ENCODE assay signal across 2 cellular contexts in the genomic region with DNA sequence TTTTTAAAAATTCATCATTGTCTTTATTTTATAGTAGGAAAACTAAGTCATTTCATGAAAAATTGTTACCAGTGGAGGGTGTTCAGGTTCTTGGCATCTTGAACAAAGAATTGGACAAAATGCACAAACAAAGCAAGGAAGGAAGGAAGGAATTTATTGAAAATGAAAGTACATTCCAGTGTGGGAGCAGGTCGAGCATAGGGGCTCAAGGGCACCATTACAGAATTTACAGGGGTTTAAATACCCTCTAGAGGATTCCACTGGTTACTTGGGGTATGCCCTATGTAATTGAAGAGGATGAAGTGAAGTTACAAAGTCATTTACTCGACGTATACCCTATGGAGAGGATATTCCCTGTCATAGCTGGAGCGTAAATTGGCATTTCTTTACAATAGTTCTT.
TF ChIP-seq lines count a peak whose summit lies in the region.

No MANE protein-coding gene starts in this region.

TF ChIP-seq in SK-N-SH, 30 proteins besides CTCF, POLR2A, EP300 and RAD21:
- TF ChIP-seq, protein P1, sequence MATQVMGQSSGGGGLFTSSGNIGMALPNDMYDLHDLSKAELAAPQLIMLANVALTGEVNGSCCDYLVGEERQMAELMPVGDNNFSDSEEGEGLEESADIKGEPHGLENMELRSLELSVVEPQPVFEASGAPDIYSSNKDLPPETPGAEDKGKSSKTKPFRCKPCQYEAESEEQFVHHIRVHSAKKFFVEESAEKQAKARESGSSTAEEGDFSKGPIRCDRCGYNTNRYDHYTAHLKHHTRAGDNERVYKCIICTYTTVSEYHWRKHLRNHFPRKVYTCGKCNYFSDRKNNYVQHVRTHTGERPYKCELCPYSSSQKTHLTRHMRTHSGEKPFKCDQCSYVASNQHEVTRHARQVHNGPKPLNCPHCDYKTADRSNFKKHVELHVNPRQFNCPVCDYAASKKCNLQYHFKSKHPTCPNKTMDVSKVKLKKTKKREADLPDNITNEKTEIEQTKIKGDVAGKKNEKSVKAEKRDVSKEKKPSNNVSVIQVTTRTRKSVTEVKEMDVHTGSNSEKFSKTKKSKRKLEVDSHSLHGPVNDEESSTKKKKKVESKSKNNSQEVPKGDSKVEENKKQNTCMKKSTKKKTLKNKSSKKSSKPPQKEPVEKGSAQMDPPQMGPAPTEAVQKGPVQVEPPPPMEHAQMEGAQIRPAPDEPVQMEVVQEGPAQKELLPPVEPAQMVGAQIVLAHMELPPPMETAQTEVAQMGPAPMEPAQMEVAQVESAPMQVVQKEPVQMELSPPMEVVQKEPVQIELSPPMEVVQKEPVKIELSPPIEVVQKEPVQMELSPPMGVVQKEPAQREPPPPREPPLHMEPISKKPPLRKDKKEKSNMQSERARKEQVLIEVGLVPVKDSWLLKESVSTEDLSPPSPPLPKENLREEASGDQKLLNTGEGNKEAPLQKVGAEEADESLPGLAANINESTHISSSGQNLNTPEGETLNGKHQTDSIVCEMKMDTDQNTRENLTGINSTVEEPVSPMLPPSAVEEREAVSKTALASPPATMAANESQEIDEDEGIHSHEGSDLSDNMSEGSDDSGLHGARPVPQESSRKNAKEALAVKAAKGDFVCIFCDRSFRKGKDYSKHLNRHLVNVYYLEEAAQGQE (IDR thresholded peaks at IDR 0.05; ENCODE audit: low read depth, low read length): no peak
- TF ChIP-seq EZH2phosphoT487 (IDR thresholded peaks at IDR 0.05; ENCODE audit: borderline replicate concordance, low read depth) (no peak), NRF1 (IDR thresholded peaks at IDR 0.05; ENCODE audit: low read depth, low read length) (no peak), GATA2 (CRISPR knock-in tag; IDR thresholded peaks at IDR 0.05) (no peak), FOXJ3 (CRISPR knock-in tag; IDR thresholded peaks at IDR 0.05) (no peak), MXI1 (IDR thresholded peaks at IDR 0.05; ENCODE audit: low read depth, low read length) (no peak)
- TF ChIP-seq, protein P2, sequence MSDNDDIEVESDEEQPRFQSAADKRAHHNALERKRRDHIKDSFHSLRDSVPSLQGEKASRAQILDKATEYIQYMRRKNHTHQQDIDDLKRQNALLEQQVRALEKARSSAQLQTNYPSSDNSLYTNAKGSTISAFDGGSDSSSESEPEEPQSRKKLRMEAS (IDR thresholded peaks at IDR 0.05; ENCODE audit: low read depth): no peak
- TF ChIP-seq, protein P3, sequence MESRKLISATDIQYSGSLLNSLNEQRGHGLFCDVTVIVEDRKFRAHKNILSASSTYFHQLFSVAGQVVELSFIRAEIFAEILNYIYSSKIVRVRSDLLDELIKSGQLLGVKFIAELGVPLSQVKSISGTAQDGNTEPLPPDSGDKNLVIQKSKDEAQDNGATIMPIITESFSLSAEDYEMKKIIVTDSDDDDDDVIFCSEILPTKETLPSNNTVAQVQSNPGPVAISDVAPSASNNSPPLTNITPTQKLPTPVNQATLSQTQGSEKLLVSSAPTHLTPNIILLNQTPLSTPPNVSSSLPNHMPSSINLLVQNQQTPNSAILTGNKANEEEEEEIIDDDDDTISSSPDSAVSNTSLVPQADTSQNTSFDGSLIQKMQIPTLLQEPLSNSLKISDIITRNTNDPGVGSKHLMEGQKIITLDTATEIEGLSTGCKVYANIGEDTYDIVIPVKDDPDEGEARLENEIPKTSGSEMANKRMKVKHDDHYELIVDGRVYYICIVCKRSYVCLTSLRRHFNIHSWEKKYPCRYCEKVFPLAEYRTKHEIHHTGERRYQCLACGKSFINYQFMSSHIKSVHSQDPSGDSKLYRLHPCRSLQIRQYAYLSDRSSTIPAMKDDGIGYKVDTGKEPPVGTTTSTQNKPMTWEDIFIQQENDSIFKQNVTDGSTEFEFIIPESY (IDR thresholded peaks at IDR 0.05; ENCODE audit: borderline replicate concordance, low read depth): no peak

TF ChIP-seq in SK-N-SH treated with all-trans-retinoic acid at 6 μM for 48 hours, 23 proteins besides CTCF, POLR2A, EP300 and RAD21 (continued from another document):
- no peak for TF ChIP-seq RARB (CRISPR knock-in tag; IDR thresholded peaks at IDR 0.05)
- TF ChIP-seq, protein P4, sequence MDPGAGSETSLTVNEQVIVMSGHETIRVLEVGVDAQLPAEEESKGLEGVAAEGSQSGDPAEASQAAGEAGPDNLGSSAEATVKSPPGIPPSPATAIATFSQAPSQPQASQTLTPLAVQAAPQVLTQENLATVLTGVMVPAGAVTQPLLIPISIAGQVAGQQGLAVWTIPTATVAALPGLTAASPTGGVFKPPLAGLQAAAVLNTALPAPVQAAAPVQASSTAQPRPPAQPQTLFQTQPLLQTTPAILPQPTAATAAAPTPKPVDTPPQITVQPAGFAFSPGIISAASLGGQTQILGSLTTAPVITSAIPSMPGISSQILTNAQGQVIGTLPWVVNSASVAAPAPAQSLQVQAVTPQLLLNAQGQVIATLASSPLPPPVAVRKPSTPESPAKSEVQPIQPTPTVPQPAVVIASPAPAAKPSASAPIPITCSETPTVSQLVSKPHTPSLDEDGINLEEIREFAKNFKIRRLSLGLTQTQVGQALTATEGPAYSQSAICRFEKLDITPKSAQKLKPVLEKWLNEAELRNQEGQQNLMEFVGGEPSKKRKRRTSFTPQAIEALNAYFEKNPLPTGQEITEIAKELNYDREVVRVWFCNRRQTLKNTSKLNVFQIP (CRISPR knock-in tag; IDR thresholded peaks at IDR 0.05; ENCODE audit: borderline replicate concordance, low read depth): no peak
- TF ChIP-seq, protein P5, sequence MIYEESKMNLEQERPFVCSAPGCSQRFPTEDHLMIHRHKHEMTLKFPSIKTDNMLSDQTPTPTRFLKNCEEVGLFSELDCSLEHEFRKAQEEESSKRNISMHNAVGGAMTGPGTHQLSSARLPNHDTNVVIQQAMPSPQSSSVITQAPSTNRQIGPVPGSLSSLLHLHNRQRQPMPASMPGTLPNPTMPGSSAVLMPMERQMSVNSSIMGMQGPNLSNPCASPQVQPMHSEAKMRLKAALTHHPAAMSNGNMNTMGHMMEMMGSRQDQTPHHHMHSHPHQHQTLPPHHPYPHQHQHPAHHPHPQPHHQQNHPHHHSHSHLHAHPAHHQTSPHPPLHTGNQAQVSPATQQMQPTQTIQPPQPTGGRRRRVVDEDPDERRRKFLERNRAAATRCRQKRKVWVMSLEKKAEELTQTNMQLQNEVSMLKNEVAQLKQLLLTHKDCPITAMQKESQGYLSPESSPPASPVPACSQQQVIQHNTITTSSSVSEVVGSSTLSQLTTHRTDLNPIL (CRISPR knock-in tag; IDR thresholded peaks at IDR 0.05; ENCODE audit: low read depth): no peak
- no peak for TF ChIP-seq GLIS3 (CRISPR knock-in tag; IDR thresholded peaks at IDR 0.05)
- no peak for TF ChIP-seq SNAI2 (CRISPR knock-in tag; IDR thresholded peaks at IDR 0.05)
- TF ChIP-seq ESRRG (CRISPR knock-in tag; IDR thresholded peaks at IDR 0.05): no peak
- no peak for TF ChIP-seq OSR1 (CRISPR knock-in tag; IDR thresholded peaks at IDR 0.05)
- no peak for TF ChIP-seq PPARA (CRISPR knock-in tag; IDR thresholded peaks at IDR 0.05; ENCODE audit: borderline replicate concordance)
- no peak for TF ChIP-seq ARNTL (CRISPR knock-in tag; IDR thresholded peaks at IDR 0.05; ENCODE audit: borderline replicate concordance, low read depth)
- TF ChIP-seq, protein P6, sequence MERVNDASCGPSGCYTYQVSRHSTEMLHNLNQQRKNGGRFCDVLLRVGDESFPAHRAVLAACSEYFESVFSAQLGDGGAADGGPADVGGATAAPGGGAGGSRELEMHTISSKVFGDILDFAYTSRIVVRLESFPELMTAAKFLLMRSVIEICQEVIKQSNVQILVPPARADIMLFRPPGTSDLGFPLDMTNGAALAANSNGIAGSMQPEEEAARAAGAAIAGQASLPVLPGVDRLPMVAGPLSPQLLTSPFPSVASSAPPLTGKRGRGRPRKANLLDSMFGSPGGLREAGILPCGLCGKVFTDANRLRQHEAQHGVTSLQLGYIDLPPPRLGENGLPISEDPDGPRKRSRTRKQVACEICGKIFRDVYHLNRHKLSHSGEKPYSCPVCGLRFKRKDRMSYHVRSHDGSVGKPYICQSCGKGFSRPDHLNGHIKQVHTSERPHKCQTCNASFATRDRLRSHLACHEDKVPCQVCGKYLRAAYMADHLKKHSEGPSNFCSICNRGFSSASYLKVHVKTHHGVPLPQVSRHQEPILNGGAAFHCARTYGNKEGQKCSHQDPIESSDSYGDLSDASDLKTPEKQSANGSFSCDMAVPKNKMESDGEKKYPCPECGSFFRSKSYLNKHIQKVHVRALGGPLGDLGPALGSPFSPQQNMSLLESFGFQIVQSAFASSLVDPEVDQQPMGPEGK (CRISPR knock-in tag; IDR thresholded peaks at IDR 0.05; ENCODE audit: borderline replicate concordance): no peak
- TF ChIP-seq ZNF565 (CRISPR knock-in tag; conservative IDR thresholded peaks at IDR 0.05; ENCODE audit: low read depth): no peak
- no peak for TF ChIP-seq ZFP30 (CRISPR knock-in tag; IDR thresholded peaks at IDR 0.05)
- TF ChIP-seq ZC3H10 (CRISPR knock-in tag; IDR thresholded peaks at IDR 0.05): no peak
- TF ChIP-seq, protein P7, sequence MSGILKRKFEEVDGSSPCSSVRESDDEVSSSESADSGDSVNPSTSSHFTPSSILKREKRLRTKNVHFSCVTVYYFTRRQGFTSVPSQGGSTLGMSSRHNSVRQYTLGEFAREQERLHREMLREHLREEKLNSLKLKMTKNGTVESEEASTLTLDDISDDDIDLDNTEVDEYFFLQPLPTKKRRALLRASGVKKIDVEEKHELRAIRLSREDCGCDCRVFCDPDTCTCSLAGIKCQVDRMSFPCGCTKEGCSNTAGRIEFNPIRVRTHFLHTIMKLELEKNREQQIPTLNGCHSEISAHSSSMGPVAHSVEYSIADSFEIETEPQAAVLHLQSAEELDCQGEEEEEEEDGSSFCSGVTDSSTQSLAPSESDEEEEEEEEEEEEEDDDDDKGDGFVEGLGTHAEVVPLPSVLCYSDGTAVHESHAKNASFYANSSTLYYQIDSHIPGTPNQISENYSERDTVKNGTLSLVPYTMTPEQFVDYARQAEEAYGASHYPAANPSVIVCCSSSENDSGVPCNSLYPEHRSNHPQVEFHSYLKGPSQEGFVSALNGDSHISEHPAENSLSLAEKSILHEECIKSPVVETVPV (CRISPR knock-in tag; IDR thresholded peaks at IDR 0.05): no peak
- no peak for TF ChIP-seq ZFP3 (CRISPR knock-in tag; IDR thresholded peaks at IDR 0.05)
